10 cellular contexts compared by ENCODE assay signal in genomic region chr14:56005580-56006053, GRCh38.
DNase-seq lines count a peak whose midpoint lies in the region; TF ChIP-seq lines count a peak whose summit lies in the region.
"Had no signal": no experiment of that assay in that cellular context is flagged by ENCODE, and none has a peak within 500 bp of the region (broad histone marks: within the 10 kb centered on the region; RNA-seq: fewer than 3 reads in every experiment).

No MANE protein-coding gene starts in this region.

- peak; percentile 45 for DNase-seq in AG04449 (ENCODE audit: low read depth, low spot score)
- peak; percentile 25 for DNase-seq in H7
- peak; percentile 67 for DNase-seq in astrocyte of the hippocampus (ENCODE audit: low read depth, low spot score)
- DNase-seq in T-helper 2 cell treated with Interferon-gamma antibody and Interleukin-4, amounts not matched to agents 5 μg/mL and 100 μg/mL, for 36 hours (ENCODE audit: low spot score) = no peak
- no peak for DNase-seq in SHP77 treated with DMSO at 0.1 percent for 48 hours (lab: John Stamatoyannopoulos, UW)
- no peak for DNase-seq in SW 1271 (lab: John Stamatoyannopoulos, UW)
- no peak for DNase-seq in cortex of kidney (lab: John Stamatoyannopoulos, UW)
- DNase-seq: activated CD4-positive, alpha-beta T cell treated with anti-CD3 and anti-CD28 coated beads for 4 hours had no signal

- TF ChIP-seq CTCF in AG04449 (IDR thresholded peaks at IDR 0.05; ENCODE audit: insufficient read depth, low read length, missing control alignments) = no peak

- no peaks in the 10 kb centered on the region for H3K9me3 ChIP-seq in mucosa of stomach (ENCODE audit: control insufficient read depth, low read length)

- POLR2A ChIA-PET in AG04449 (lab: Yijun Ruan, JAX) = no interaction called here

- peaks cover 19% of the 10 kb centered on the region for H3K9me3 Mint-ChIP-seq in T-helper 2 cell treated with Interferon-gamma antibody and Interleukin-4, amounts not matched to agents 5 μg/mL and 100 μg/mL, for 36 hours

- H3K4me1 ChIP-seq in mucosa of stomach (ENCODE audit: control insufficient read depth, insufficient read depth, low read length) = peaks cover 22% of the 10 kb centered on the region

- no peaks in the 10 kb centered on the region for H3K36me3 ChIP-seq in H7 (replicated peaks; ENCODE audit: control insufficient read depth, insufficient read depth, low read length)
- H3K36me3 ChIP-seq in mucosa of stomach (ENCODE audit: control insufficient read depth, insufficient read depth, low read length) = no peaks in the 10 kb centered on the region
- H3K36me3 ChIP-seq: heart left ventricle had no signal

- H3K27me3 ChIP-seq in H7 (ENCODE audit: control insufficient read depth, insufficient read depth, low read length) (no peaks in the 10 kb centered on the region; the same call in 1 of the 2 replicates), mucosa of stomach (ENCODE audit: control insufficient read depth, insufficient read depth, low read length) (no peaks in the 10 kb centered on the region)
- H3K27me3 ChIP-seq: heart left ventricle had no signal

- no peaks in the 10 kb centered on the region for H3K36me3 Mint-ChIP-seq in T-helper 2 cell treated with Interferon-gamma antibody and Interleukin-4, amounts not matched to agents 5 μg/mL and 100 μg/mL, for 36 hours (ENCODE audit: low read depth)

- H3K9ac ChIP-seq in mucosa of stomach (ENCODE audit: low read length) = peak overlapping the region; percentile 63

- peaks cover 23% of the 10 kb centered on the region for H3K4me1 Mint-ChIP-seq in T-helper 2 cell treated with Interferon-gamma antibody and Interleukin-4, amounts not matched to agents 5 μg/mL and 100 μg/mL, for 36 hours (ENCODE audit: low read depth)

- H3K27ac Mint-ChIP-seq in T-helper 2 cell treated with Interferon-gamma antibody and Interleukin-4, amounts not matched to agents 5 μg/mL and 100 μg/mL, for 36 hours = no peak overlapping the region

- H3K4me3 Mint-ChIP-seq in T-helper 2 cell treated with Interferon-gamma antibody and Interleukin-4, amounts not matched to agents 5 μg/mL and 100 μg/mL, for 36 hours = no peak overlapping the region

- CTCF ChIA-PET in AG04449 (lab: Yijun Ruan, JAX) = interaction anchor here (0.8 kb wide), 1 partner anchor 335 kb away, joined by 5 read pairs; no protein-coding TSS in a partner anchor

- H3K4me3 ChIP-seq in AG04449 (ENCODE audit: low read depth, low read length) = peak overlapping the region; percentile 23; the same call in 1 of the 2 replicates
- H3K4me3 ChIP-seq in H7 (ENCODE audit: insufficient read depth, low read depth, low read length) = no peak overlapping the region
- no peak overlapping the region for H3K4me3 ChIP-seq in mucosa of stomach (ENCODE audit: low read length)

- H3K27me3 Mint-ChIP-seq in T-helper 2 cell treated with Interferon-gamma antibody and Interleukin-4, amounts not matched to agents 5 μg/mL and 100 μg/mL, for 36 hours (ENCODE audit: low read depth) = peaks cover 28% of the 10 kb centered on the region

Comparison
In these comparisons a context has a peak if more than half of its experiments do, and no peak if none do; other contexts are left out.
1. DNase-seq: peak in AG04449 (single experiment), H7 (single experiment) and astrocyte of the hippocampus (single experiment); none in T-helper 2 cell treated with Interferon-gamma antibody and Interleukin-4, amounts not matched to agents 5 μg/mL and 100 μg/mL, for 36 hours (single experiment), SHP77 treated with DMSO at 0.1 percent for 48 hours (single experiment), SW 1271 (0 of 2) and cortex of kidney (single experiment).